Comparison of ENCODE assay signal across 15 cellular contexts in the genomic region with DNA sequence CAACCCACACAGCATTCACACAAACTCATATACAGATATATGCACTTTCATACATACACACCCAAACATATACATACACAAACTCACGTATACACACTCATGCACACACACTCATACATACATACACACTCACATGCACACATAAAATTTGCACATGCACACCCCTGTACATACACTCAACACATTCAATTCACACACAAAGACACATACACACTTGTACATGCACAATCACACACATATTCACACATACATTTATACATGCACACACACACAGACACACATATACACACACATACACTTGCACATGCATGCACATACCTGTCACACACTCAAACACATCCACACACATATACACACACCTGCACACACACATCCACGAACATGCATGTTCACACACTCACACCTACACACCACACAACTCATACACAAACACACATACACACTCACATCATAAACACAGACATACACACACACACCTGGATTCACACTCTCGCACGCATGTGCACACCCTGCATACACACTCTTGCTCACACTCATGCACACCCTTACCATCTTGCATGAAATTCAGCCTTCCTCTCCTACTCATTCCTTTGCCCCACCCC.
A peak's percentile ranks its signal among the peaks of the same experiment; 100 is the strongest.
DNase-seq lines count a peak whose midpoint lies in the region; ATAC-seq, FAIRE-seq and TF ChIP-seq lines count a peak whose summit lies in the region.
"Had no signal": no experiment of that assay in that cellular context is flagged by ENCODE, and none has a peak within 500 bp of the region (broad histone marks: within the 10 kb centered on the region; RNA-seq: fewer than 3 reads in every experiment).

No MANE protein-coding gene starts in this region.

- H4K91ac ChIP-seq in mesenchymal stem cell (ENCODE audit: low read length), result peak overlapping the region; percentile 31

- peak overlapping the region in 1 of 2 experiments; percentile 36 for H3K14ac ChIP-seq in mesenchymal stem cell (ENCODE audit: low read length in 2 of 2)

- H4K8ac ChIP-seq in mesenchymal stem cell (ENCODE audit: low read length), result no peak overlapping the region

- POLR2A ChIA-PET in HEK293T (lab: Yijun Ruan, JAX), result no interaction called here

- H3K9me3 ChIP-seq in mesenchymal stem cell (ENCODE audit: control insufficient read depth, low read length), result no peaks in the 10 kb centered on the region
- H3K9me3 ChIP-seq in adrenal gland (replicated peaks in 1 of 3), result no peaks in the 10 kb centered on the region
- H3K9me3 ChIP-seq: A549, BE2C, Caco-2, HAP-1 had no signal

- H3K4me1 ChIP-seq in mesenchymal stem cell (ENCODE audit: control insufficient read depth, insufficient read depth, low read depth, low read length), result no peaks in the 10 kb centered on the region
- H3K4me1 ChIP-seq in adrenal gland (replicated peaks in 1 of 2), result peaks cover 0 to 5% of the 10 kb centered on the region in 2 donors
- H3K4me1 ChIP-seq: A549, Caco-2, HAP-1 had no signal

- no peak overlapping the region for H2BK120ac ChIP-seq in mesenchymal stem cell (ENCODE audit: low read depth, low read length)

- no peak for TF ChIP-seq CTCF in adrenal gland (IDR thresholded peaks at IDR 0.05)

- DNase-seq in GM12891 (ENCODE audit: insufficient read length, low spot score) (no peak), HEK293T (ENCODE audit: extremely low spot score) (no peak), mesenchymal stem cell (no peak), adrenal gland (no peak), epidermal melanocyte (ENCODE audit: insufficient read length, low spot score) (no peak)
- DNase-seq: Caco-2; CD8-positive, alpha-beta memory T cell; DMS53; GF-D8; GOT3 had no signal

- 86% methylated on average over 4 of the region's 4 CpGs for WGBS in mesenchymal stem cell
- whole genome bisulfite sequencing in adrenal gland, 4 donors, result 90 to 92% (median 91%) methylated on average over 4 of the region's 4 CpGs

- no peak overlapping the region for H3K23ac ChIP-seq in mesenchymal stem cell (ENCODE audit: low read length in 2 of 2)

- H3K18ac ChIP-seq in mesenchymal stem cell (ENCODE audit: low read depth in 1 of 2, low read length in 2 of 2), result no peak overlapping the region

- no peak overlapping the region for H3K9ac ChIP-seq in mesenchymal stem cell (ENCODE audit: low read length)
- H3K9ac ChIP-seq: KMS-11 had no signal

- no peak overlapping the region for H2BK15ac ChIP-seq in mesenchymal stem cell (ENCODE audit: low read depth, poor library complexity, severe bottlenecking)

- H2BK12ac ChIP-seq in mesenchymal stem cell (ENCODE audit: low read length in 2 of 2), result peak overlapping the region in 1 of 2 experiments; percentile 24

- H3K36me3 ChIP-seq in mesenchymal stem cell (ENCODE audit: control insufficient read depth in 1 of 2, insufficient read depth in 2 of 2, low read depth in 1 of 2, low read length in 2 of 2), result no peaks in the 10 kb centered on the region
- H3K36me3 ChIP-seq in adrenal gland (replicated peaks in 1 of 2), result no peaks in the 10 kb centered on the region
- H3K36me3 ChIP-seq: BE2C, HAP-1 had no signal

- H3K4ac ChIP-seq in mesenchymal stem cell (ENCODE audit: low read depth in 1 of 2, low read length in 2 of 2), result no peak overlapping the region

- TF ChIP-seq POLR2A in GM12891 (IDR thresholded peaks at IDR 0.05; ENCODE audit: low read depth, low read length) (no peak), adrenal gland (IDR thresholded peaks at IDR 0.05) (no peak)

- intact Hi-C loops in adrenal gland (cut with DNase I), result no loop called here

- CTCF ChIA-PET in HEK293T (lab: Yijun Ruan, JAX), result no interaction called here

- H2BK5ac ChIP-seq in mesenchymal stem cell (ENCODE audit: low read depth, low read length, poor library complexity, severe bottlenecking), result no peak overlapping the region

- H3K79me1 ChIP-seq in mesenchymal stem cell (replicated peaks; ENCODE audit: low read length, poor library complexity, severe bottlenecking), result no peaks in the 10 kb centered on the region

- no peak for ATAC-seq in HG03097 (IDR thresholded peaks at IDR 0.05; ENCODE audit: low FRiP score, unreplicated experiment)
- ATAC-seq: A549 had no signal

- H2AK5ac ChIP-seq in mesenchymal stem cell (ENCODE audit: low read length, severe bottlenecking), result no peak overlapping the region

- H3K27ac ChIP-seq in mesenchymal stem cell (ENCODE audit: low read length, poor library complexity, severe bottlenecking) (no peak overlapping the region), adrenal gland (no peak overlapping the region)
- H3K27ac ChIP-seq: A549, KMS-11 had no signal

- H2AFZ ChIP-seq in mesenchymal stem cell (ENCODE audit: low read depth, low read length), result no peak overlapping the region

- H3K4me3 ChIP-seq in mesenchymal stem cell (ENCODE audit: insufficient read depth in 1 of 2, low read depth in 1 of 2, low read length in 2 of 2) (no peak overlapping the region), adrenal gland (no peak overlapping the region)
- H3K4me3 ChIP-seq: A549, HAP-1 had no signal

- peak; percentile 35 for FAIRE-seq in GM12891 (lab: Jason Lieb, UNC)
- FAIRE-seq: A549 had no signal

- no peaks in the 10 kb centered on the region for H3K27me3 ChIP-seq in mesenchymal stem cell (ENCODE audit: control insufficient read depth in 1 of 2, insufficient read depth in 1 of 2, low read length in 2 of 2)
- no peaks in the 10 kb centered on the region for H3K27me3 ChIP-seq in adrenal gland
- H3K27me3 ChIP-seq: BE2C had no signal

- H3K4me2 ChIP-seq in mesenchymal stem cell (ENCODE audit: low read length, poor library complexity, severe bottlenecking), result no peak overlapping the region
- H3K4me2 ChIP-seq: A549, KMS-11 had no signal

TF ChIP-seq in GM12891, 5 proteins besides CTCF, POLR2A, EP300 and RAD21:
- TF ChIP-seq POLR2AphosphoS5 (IDR thresholded peaks at IDR 0.05; ENCODE audit: low read depth, low read length) (no peak), POU2F2 (IDR thresholded peaks at IDR 0.05; ENCODE audit: low read depth, low read length) (no peak), PAX5 (IDR thresholded peaks at IDR 0.05; ENCODE audit: insufficient read depth, low read length, severe bottlenecking) (no peak), SPI1 (IDR thresholded peaks at IDR 0.05; ENCODE audit: low read depth, low read length) (no peak), TAF1 (IDR thresholded peaks at IDR 0.05; ENCODE audit: low read depth, low read length) (no peak)

TF ChIP-seq in HEK293T, 16 proteins besides CTCF, POLR2A, EP300 and RAD21:
- TF ChIP-seq, protein P1, sequence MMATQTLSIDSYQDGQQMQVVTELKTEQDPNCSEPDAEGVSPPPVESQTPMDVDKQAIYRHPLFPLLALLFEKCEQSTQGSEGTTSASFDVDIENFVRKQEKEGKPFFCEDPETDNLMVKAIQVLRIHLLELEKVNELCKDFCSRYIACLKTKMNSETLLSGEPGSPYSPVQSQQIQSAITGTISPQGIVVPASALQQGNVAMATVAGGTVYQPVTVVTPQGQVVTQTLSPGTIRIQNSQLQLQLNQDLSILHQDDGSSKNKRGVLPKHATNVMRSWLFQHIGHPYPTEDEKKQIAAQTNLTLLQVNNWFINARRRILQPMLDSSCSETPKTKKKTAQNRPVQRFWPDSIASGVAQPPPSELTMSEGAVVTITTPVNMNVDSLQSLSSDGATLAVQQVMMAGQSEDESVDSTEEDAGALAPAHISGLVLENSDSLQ (IDR thresholded peaks at IDR 0.05), result no peak
- TF ChIP-seq TARDBP (IDR thresholded peaks at IDR 0.05), result peak; percentile 40
